1 cellular context compared by ENCODE assay signal in the genomic region with DNA sequence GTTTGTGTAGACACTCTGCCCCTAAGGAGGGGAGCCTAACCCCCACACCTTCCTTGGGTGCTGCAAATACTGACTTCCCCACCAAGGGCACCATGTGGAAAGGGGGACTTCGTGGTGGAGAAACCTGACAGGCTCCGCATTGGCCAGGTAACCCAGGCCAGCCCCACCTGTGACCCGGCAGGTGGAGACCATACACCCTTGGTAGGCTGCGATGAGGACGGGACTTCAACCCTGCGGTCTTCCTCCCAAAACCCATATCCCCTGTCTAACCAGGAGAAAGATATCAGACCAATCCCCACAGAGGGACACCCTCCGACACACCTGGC.
A peak's percentile ranks its signal among the peaks of the same experiment; 100 is the strongest.
TF ChIP-seq lines count a peak whose summit lies in the region.

No MANE protein-coding gene starts in this region.

TF ChIP-seq in IMR-90, 13 proteins besides CTCF, POLR2A, EP300 and RAD21:
- TF ChIP-seq FOS (IDR thresholded peaks at IDR 0.05; ENCODE audit: low read depth, low read length) (no peak), CEBPB (IDR thresholded peaks at IDR 0.05; ENCODE audit: low read depth, low read length) (no peak), SMC3 (IDR thresholded peaks at IDR 0.05; ENCODE audit: low read depth, low read length) (no peak), MXI1 (IDR thresholded peaks at IDR 0.05; ENCODE audit: borderline replicate concordance, low read depth, low read length) (no peak), MAZ (IDR thresholded peaks at IDR 0.05; ENCODE audit: borderline replicate concordance, low read depth, low read length) (peak; percentile 63; the same call in 1 of the 2 replicates)
